9 cellular contexts compared by ENCODE assay signal in the genomic region with DNA sequence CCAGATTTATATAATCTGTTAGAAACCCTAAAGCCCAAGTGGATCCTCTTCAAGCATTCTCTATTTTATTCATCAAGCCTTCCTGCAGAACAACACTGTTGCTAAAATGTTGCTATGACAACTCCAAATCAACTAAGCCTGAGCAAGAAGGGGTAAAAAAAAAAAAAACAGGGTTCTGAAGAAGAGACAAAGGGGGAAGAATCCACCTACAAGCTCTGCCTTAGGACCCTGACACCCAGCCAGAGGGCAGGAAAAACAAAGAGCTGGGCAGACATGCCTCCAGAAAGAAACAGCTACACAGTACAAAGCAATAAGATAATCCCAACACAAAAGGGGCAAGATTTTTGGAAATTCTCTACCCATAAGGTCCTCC. TPM values are rescaled to one million over a fixed set of nuclear protein-coding genes. Genes with fewer than 3 reads are reported as not detected.
DNase-seq lines count a peak whose midpoint lies in the region; ATAC-seq and TF ChIP-seq lines count a peak whose summit lies in the region.
"Had no signal": no experiment of that assay in that cellular context is flagged by ENCODE, and none has a peak within 500 bp of the region (broad histone marks: within the 10 kb centered on the region; RNA-seq: fewer than 3 reads in every experiment).

No MANE protein-coding gene starts in this region.

- no peak overlapping the region for H3K23ac ChIP-seq in mesendoderm (ENCODE audit: low read length)

- BruUV-seq in mammary epithelial cell (replicated peaks; lab: Mats Ljungman, UMichigan), result no TSS peak

- H3K9me3 ChIP-seq in right atrium auricular region (no peaks in the 10 kb centered on the region), mammary epithelial cell (replicated peaks; ENCODE audit: insufficient read depth, low read length) (peaks cover 11% of the 10 kb centered on the region)

- H4K8ac ChIP-seq in mesendoderm (ENCODE audit: low read depth, low read length), result no peak overlapping the region

- H3K4me1 ChIP-seq in right atrium auricular region, result peaks cover 0 to 16% of the 10 kb centered on the region in 2 donors
- peaks cover 8% of the 10 kb centered on the region for H3K4me1 ChIP-seq in mammary epithelial cell (ENCODE audit: insufficient read depth, low read length)
- peaks cover 6% of the 10 kb centered on the region for H3K4me1 ChIP-seq in mesendoderm (ENCODE audit: control insufficient read depth, low read depth, low read length)

- ATAC-seq in left ventricle myocardium superior (no peak), GM21360 (IDR thresholded peaks at IDR 0.05; ENCODE audit: unreplicated experiment) (no peak), GM18502 (IDR thresholded peaks at IDR 0.05; ENCODE audit: poor library complexity, unreplicated experiment) (no peak)

- H3K56ac ChIP-seq in mesendoderm (ENCODE audit: low read length), result peak overlapping the region; percentile 88

- H2AFZ ChIP-seq in mammary epithelial cell (ENCODE audit: low read depth, low read length), result peak overlapping the region; percentile 89

- in situ Hi-C loops in mammary epithelial cell (cut with MboI; ENCODE audit: low sequenced_read_pairs in 2 of 2), result loop anchor here in 1 of 2 donors (5.0 kb wide), 1 partner anchor 53 kb away; a partner anchor contains a TSS

- H3K4me3 ChIP-seq in right atrium auricular region, result peak overlapping the region; percentile 63 to 82
- H3K4me3 ChIP-seq in mammary epithelial cell (replicated peaks in 1 of 3; ENCODE audit: insufficient read depth in 1 of 3, low read depth in 2 of 3, low read length in 3 of 3), result peak overlapping the region; percentile 69 to 76 (median 70)
- peak overlapping the region; percentile 98 for H3K4me3 ChIP-seq in mesendoderm (ENCODE audit: low read length)

- DNase-seq in right atrium auricular region (ENCODE audit: low spot score) (no peak), left ventricle myocardium superior (no peak), mammary epithelial cell (no peak), mesendoderm (no peak), NCI-H2227 treated with DMSO at 0.1 percent for 48 hours (lab: John Stamatoyannopoulos, UW) (no peak), epidermal melanocyte (ENCODE audit: insufficient read length, low spot score) (no peak)

- H3K4me2 ChIP-seq in mammary epithelial cell (ENCODE audit: insufficient read depth, low read depth, low read length) (peak overlapping the region; percentile 91), mesendoderm (ENCODE audit: low read length) (peak overlapping the region; percentile 81)

- H2AK5ac ChIP-seq in mesendoderm (ENCODE audit: low read length), result peak overlapping the region; percentile 18

- H2BK5ac ChIP-seq in mesendoderm (ENCODE audit: low read length), result no peak overlapping the region

- peaks cover 13% of the 10 kb centered on the region for H3K79me1 ChIP-seq in mesendoderm (ENCODE audit: low read length)

- no peak overlapping the region for H3K4ac ChIP-seq in mesendoderm (ENCODE audit: low read depth, low read length)

- H3K27me3 ChIP-seq in right atrium auricular region, result no peaks in the 10 kb centered on the region
- no peaks in the 10 kb centered on the region for H3K27me3 ChIP-seq in mammary epithelial cell (ENCODE audit: insufficient read depth, low read length)
- no peaks in the 10 kb centered on the region for H3K27me3 ChIP-seq in mesendoderm (ENCODE audit: insufficient read depth, low read length, poor library complexity)

- CTCF ChIA-PET in mammary epithelial cell (lab: Charles Lee; ENCODE audit: low non-redundant PET), result interaction anchor here (0.6 kb wide), 1 partner anchor 24 kb away, joined by 3 read pairs; no protein-coding TSS in a partner anchor

- H3K9ac ChIP-seq in mammary epithelial cell (ENCODE audit: insufficient read depth, low read length), result peak overlapping the region; percentile 87
- peak overlapping the region; percentile 83 for H3K9ac ChIP-seq in mesendoderm (ENCODE audit: low read length)

- no peaks in the 10 kb centered on the region for H4K20me1 ChIP-seq in mammary epithelial cell (ENCODE audit: insufficient read depth, low read length)

- H3K79me2 ChIP-seq in mammary epithelial cell (ENCODE audit: insufficient read depth, low read length), result peaks cover 27% of the 10 kb centered on the region
- H3K79me2 ChIP-seq in mesendoderm (ENCODE audit: control insufficient read depth, insufficient read depth, low read length), result peaks cover 15% of the 10 kb centered on the region

- H3K27ac ChIP-seq in right atrium auricular region (peak overlapping the region; percentile 91 to 93), mammary epithelial cell (ENCODE audit: insufficient read depth, low read depth, low read length) (peak overlapping the region; percentile 81), mesendoderm (ENCODE audit: low read depth, low read length) (no peak overlapping the region)

- dilution Hi-C loops in mammary epithelial cell (cut with HindIII; ENCODE audit: low sequenced_read_pairs), result loop anchor here (5.0 kb wide), 2 partner anchors 48 to 83 kb away; no protein-coding TSS in a partner anchor

- no peak for TF ChIP-seq CTCF in right atrium auricular region (IDR thresholded peaks at IDR 0.05)
- TF ChIP-seq CTCF in mammary epithelial cell (conservative IDR thresholded peaks at IDR 0.05 in 1 of 2, IDR thresholded peaks at IDR 0.05 in 1 of 2; ENCODE audit: extremely low read depth in 1 of 2, insufficient read depth in 1 of 2, low read depth in 1 of 2, low read length in 2 of 2), result no peak

- H2BK120ac ChIP-seq in mesendoderm (ENCODE audit: low read depth, low read length), result no peak overlapping the region

- no peak overlapping the region for H4K5ac ChIP-seq in mesendoderm (ENCODE audit: low read length)

- no peak overlapping the region for H3K18ac ChIP-seq in mesendoderm (ENCODE audit: low read length)

- intact Hi-C loops in left ventricle myocardium superior (cut with micrococcal nuclease), result no loop called here
- intact Hi-C loops in mammary epithelial cell (cut with micrococcal nuclease), result loop anchor here (2.0 kb wide), 1 partner anchor 48 kb away; no protein-coding TSS in a partner anchor

- H3K36me3 ChIP-seq in right atrium auricular region, result peaks cover 39% of the 10 kb centered on the region
- peaks cover 8% of the 10 kb centered on the region for H3K36me3 ChIP-seq in mammary epithelial cell (ENCODE audit: insufficient read depth, low read length)
- peaks cover 19% of the 10 kb centered on the region for H3K36me3 ChIP-seq in mesendoderm (ENCODE audit: control insufficient read depth, insufficient read depth, low read length)

- no peak overlapping the region for H2BK15ac ChIP-seq in mesendoderm (replicated peaks; ENCODE audit: low read depth)

RNA-seq across cellular contexts. Expression of a gene that starts 1.3 kb away (rescaled TPM):
- total RNA-seq in right atrium auricular region (10 to 100 TPM; 21.7 to 25.5 TPM), left ventricle myocardium superior (30.3 TPM), mammary epithelial cell (10 to 100 TPM; 31.8 to 40.7 TPM)
- 19.8 TPM for polyA plus RNA-seq in mammary epithelial cell
- polyA minus RNA-seq in mammary epithelial cell, result 81.0 TPM
- 37.0 TPM for polyA plus RNA-seq in mesendoderm (2013, experiment 1 of 2)
- 34.5 TPM for polyA plus RNA-seq in mesendoderm (2013, experiment 2 of 2)

RNA-seq across cellular contexts. Expression of a gene that starts 5.8 kb away (rescaled TPM):
- total RNA-seq in right atrium auricular region (100 to 1,000 TPM in 1 of 2 donors, 10 to 100 TPM in 1; 95.0 to 118 TPM), left ventricle myocardium superior (15.4 TPM), mammary epithelial cell (10 to 100 TPM; 37.6 to 73.7 TPM)
- polyA plus RNA-seq in mammary epithelial cell, result 99.9 TPM
- polyA minus RNA-seq in mammary epithelial cell, result 50.9 TPM
- polyA plus RNA-seq in mesendoderm (2013, experiment 1 of 2), result 58.3 TPM
- polyA plus RNA-seq in mesendoderm (2013, experiment 2 of 2), result 59.3 TPM

RNA-seq across cellular contexts. Expression of a gene that starts 23.6 kb away (rescaled TPM):
- 10 to 100 TPM; 11.2 to 26.2 TPM for total RNA-seq in right atrium auricular region
- total RNA-seq in left ventricle myocardium superior, result 8.3 TPM
- 100 to 1,000 TPM; 109 to 202 TPM for total RNA-seq in mammary epithelial cell
- 159 TPM for polyA plus RNA-seq in mammary epithelial cell
- 183 TPM for polyA minus RNA-seq in mammary epithelial cell
- 63.1 TPM for polyA plus RNA-seq in mesendoderm (2013, experiment 1 of 2)
- 57.9 TPM for polyA plus RNA-seq in mesendoderm (2013, experiment 2 of 2)

RNA-seq across cellular contexts. Expression of a gene that starts 25.2 kb away (rescaled TPM):
- 1 to 10 TPM; 1.4 to 4.6 TPM for total RNA-seq in right atrium auricular region
- 3.7 TPM for total RNA-seq in left ventricle myocardium superior
- total RNA-seq in mammary epithelial cell, result under 1 TPM; 0.17 to 0.26 TPM
- polyA plus RNA-seq in mammary epithelial cell, result 0.03 TPM
- polyA minus RNA-seq in mammary epithelial cell, result not detected
- 0.56 TPM for polyA plus RNA-seq in mesendoderm (2013, experiment 1 of 2)
- polyA plus RNA-seq in mesendoderm (2013, experiment 2 of 2), result 0.55 TPM

RNA-seq across cellular contexts. Expression of a gene that starts 44.8 kb away (rescaled TPM):
- under 1 TPM in 1 of 2 donors, not detected in 1; 0.75 TPM for total RNA-seq in right atrium auricular region
- total RNA-seq in left ventricle myocardium superior, result not detected
- 10 to 100 TPM in 1 of 2 donors, 1 to 10 TPM in 1; 5.6 to 13.2 TPM for total RNA-seq in mammary epithelial cell
- 5.5 TPM for polyA plus RNA-seq in mammary epithelial cell
- polyA minus RNA-seq in mammary epithelial cell, result 53.4 TPM
- 0.24 TPM for polyA plus RNA-seq in mesendoderm (2013, experiment 1 of 2)
- polyA plus RNA-seq in mesendoderm (2013, experiment 2 of 2), result 0.22 TPM
- total RNA-seq: temporal lobe had no signal

Comparison
In these comparisons a context has a peak if more than half of its experiments do, and no peak if none do; other contexts are left out.
1. RNA of a gene that starts 23.6 kb away (total RNA-seq): 109 to 202 TPM in mammary epithelial cell; 11.2 to 26.2 TPM in right atrium auricular region and 8.3 TPM in left ventricle myocardium superior (single experiment); every median in the first group is over 4 times any median in the second.
2. Peak in every context shown above with its lines, with median percentiles within 50 percentile points of each other: H3K4me3 ChIP-seq.